Comparison of ENCODE assay signal across 4 cellular contexts in the genomic region with DNA sequence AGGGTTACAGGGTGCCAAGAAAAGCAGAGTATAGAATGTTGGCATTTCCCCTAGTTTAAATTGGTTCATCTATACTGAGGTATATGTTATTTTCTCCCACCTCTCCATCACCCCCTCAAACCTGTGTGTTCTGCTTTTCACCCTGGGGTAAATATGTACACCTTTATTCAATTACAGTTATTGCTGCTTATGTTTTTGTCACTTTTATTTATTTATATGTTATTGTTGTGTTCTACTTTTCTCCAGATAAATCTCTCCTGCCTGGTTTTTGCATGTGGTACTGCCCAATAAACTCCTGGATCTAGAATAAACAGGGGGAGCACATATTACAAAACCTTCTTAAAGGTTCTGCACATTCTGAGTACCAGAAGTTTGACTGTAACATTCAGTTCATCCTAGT.
"Had no signal": no experiment of that assay in that cellular context is flagged by ENCODE, and none has a peak within 500 bp of the region (broad histone marks: within the 10 kb centered on the region; RNA-seq: fewer than 3 reads in every experiment).

No MANE protein-coding gene starts in this region.

- H3K9me3 ChIP-seq: HAP-1 had no signal

- H3K27ac ChIP-seq: GM23248 had no signal

- ATAC-seq: GM23338, HCT116 had no signal

- H3K36me3 ChIP-seq: HAP-1 had no signal

- H3K4me3 ChIP-seq: GM23248, GM23338, HAP-1 had no signal
